Comparison of ENCODE assay signal across 20 cellular contexts in the genomic region with DNA sequence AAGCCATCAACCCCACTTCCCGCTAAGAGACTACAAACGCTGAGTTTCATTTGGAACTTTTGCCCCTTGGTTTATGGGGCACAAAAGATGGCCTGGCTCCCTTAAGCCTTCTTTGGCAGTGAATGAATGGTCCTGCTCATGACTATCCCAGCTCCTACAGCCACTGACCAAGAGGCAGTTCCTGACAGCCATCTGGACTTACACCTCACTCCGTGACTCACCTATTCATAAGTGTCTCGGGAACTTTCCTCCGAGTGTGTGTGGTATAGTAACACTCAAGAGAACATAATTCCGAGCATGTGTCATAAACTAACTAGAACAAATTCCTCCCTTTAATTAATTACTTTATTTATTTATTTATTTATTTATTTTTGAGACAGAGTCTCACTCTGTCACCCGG. TPM values are rescaled to one million over a fixed set of nuclear protein-coding genes. Genes with fewer than 3 reads are reported as not detected.
DNase-seq lines count a peak whose midpoint lies in the region; ATAC-seq and TF ChIP-seq lines count a peak whose summit lies in the region.
"Had no signal": no experiment of that assay in that cellular context is flagged by ENCODE, and none has a peak within 500 bp of the region (broad histone marks: within the 10 kb centered on the region; RNA-seq: fewer than 3 reads in every experiment).

No MANE protein-coding gene starts in this region.

- POLR2A ChIA-PET in activated CD4-positive, alpha-beta T cell treated with anti-CD3 and anti-CD28 coated beads, Interleukin-2, amount 10 ng/mL, durations not matched to agents 7 days and 5 days (lab: Charles Lee) = no interaction called here

- no peaks in the 10 kb centered on the region for H3K9me3 ChIP-seq in mammary epithelial cell (replicated peaks; ENCODE audit: insufficient read depth, low read length)
- H3K9me3 ChIP-seq: adrenal gland, ovary, spleen, upper lobe of left lung had no signal

- H4K20me1 ChIP-seq in mammary epithelial cell (ENCODE audit: insufficient read depth, low read length) = no peaks in the 10 kb centered on the region

- H3K4me1 Mint-ChIP-seq in activated CD4-positive, alpha-beta T cell treated with anti-CD3 and anti-CD28 coated beads, Interleukin-2, amount 10 ng/mL, durations not matched to agents 7 days and 5 days = no peaks in the 10 kb centered on the region

- H3K36me3 ChIP-seq in mammary epithelial cell (ENCODE audit: insufficient read depth, low read length) = no peaks in the 10 kb centered on the region
- H3K36me3 ChIP-seq: adrenal gland, ovary, spleen, upper lobe of left lung had no signal

- no peak overlapping the region for H3K27ac Mint-ChIP-seq in activated CD4-positive, alpha-beta T cell treated with anti-CD3 and anti-CD28 coated beads, Interleukin-2, amount 10 ng/mL, durations not matched to agents 7 days and 5 days
- H3K27ac Mint-ChIP-seq: activated CD4-positive, alpha-beta memory T cell treated with anti-CD3 and anti-CD28 coated beads for 36 hours; stimulated activated naive B cell treated with anti-CD40 and anti-IgM and Interleukin-4, amounts not matched to agents 10 μg/mL and 1 μg/mL and 100 μg/mL, for 72 hours had no signal

- no peak for TF ChIP-seq CTCF in AG10803 (conservative IDR thresholded peaks at IDR 0.05; ENCODE audit: low read length)
- no peak for TF ChIP-seq CTCF in mammary epithelial cell (conservative IDR thresholded peaks at IDR 0.05 in 1 of 2, IDR thresholded peaks at IDR 0.05 in 1 of 2; ENCODE audit: extremely low read depth in 1 of 2, insufficient read depth in 1 of 2, low read depth in 1 of 2, low read length in 2 of 2)

- no peaks in the 10 kb centered on the region for H3K27me3 Mint-ChIP-seq in activated CD4-positive, alpha-beta T cell treated with anti-CD3 and anti-CD28 coated beads, Interleukin-2, amount 10 ng/mL, durations not matched to agents 7 days and 5 days
- H3K27me3 Mint-ChIP-seq: activated CD4-positive, alpha-beta memory T cell treated with anti-CD3 and anti-CD28 coated beads for 36 hours; stimulated activated naive B cell treated with anti-CD40 and anti-IgM and Interleukin-4, amounts not matched to agents 10 μg/mL and 1 μg/mL and 100 μg/mL, for 72 hours had no signal

- no peaks in the 10 kb centered on the region for H3K9me3 Mint-ChIP-seq in activated CD4-positive, alpha-beta T cell treated with anti-CD3 and anti-CD28 coated beads, Interleukin-2, amount 10 ng/mL, durations not matched to agents 7 days and 5 days
- H3K9me3 Mint-ChIP-seq: activated CD4-positive, alpha-beta memory T cell treated with anti-CD3 and anti-CD28 coated beads for 36 hours; stimulated activated naive B cell treated with anti-CD40 and anti-IgM and Interleukin-4, amounts not matched to agents 10 μg/mL and 1 μg/mL and 100 μg/mL, for 72 hours had no signal

- no peak overlapping the region for H2AFZ ChIP-seq in mammary epithelial cell (ENCODE audit: low read depth, low read length)

- H3K4me1 ChIP-seq in mammary epithelial cell (ENCODE audit: insufficient read depth, low read length) = peaks cover 18% of the 10 kb centered on the region
- H3K4me1 ChIP-seq: adrenal gland, spleen, upper lobe of left lung had no signal

- CTCF ChIA-PET in mammary epithelial cell (lab: Charles Lee; ENCODE audit: low non-redundant PET) = no interaction called here
- CTCF ChIA-PET in activated CD4-positive, alpha-beta T cell treated with anti-CD3 and anti-CD28 coated beads, Interleukin-2, amount 10 ng/mL, durations not matched to agents 7 days and 5 days (lab: Charles Lee) = interaction anchor here (1.0 kb wide), 1 partner anchor 144 kb away, joined by 3 read pairs; no protein-coding TSS in a partner anchor

- no peak overlapping the region for H3K27ac ChIP-seq in mammary epithelial cell (ENCODE audit: insufficient read depth, low read depth, low read length)
- H3K27ac ChIP-seq: adrenal gland, ovary, spleen, upper lobe of left lung had no signal

- DNase-seq in AG10803 (ENCODE audit: low read depth) = peak; percentile 34
- peak; percentile 76 for DNase-seq in LHCN-M2 (ENCODE audit: low read depth)
- DNase-seq in mammary epithelial cell = peak; percentile 93
- DNase-seq in kidney tubule cell (ENCODE audit: low spot score) = peak; percentile 88
- no peak for DNase-seq in iPS-NIHi7 (ENCODE audit: extremely low spot score)
- no peak for DNase-seq in posterior vena cava (ENCODE audit: low spot score)
- DNase-seq in activated CD4-positive, alpha-beta T cell treated with anti-CD3 and anti-CD28 coated beads, Interleukin-2, amount 10 ng/mL, durations not matched to agents 7 days and 5 days = no peak
- DNase-seq: activated CD4-positive, alpha-beta memory T cell treated with anti-CD3 and anti-CD28 coated beads for 36 hours; adrenal gland; GDM1; KBM-7; NCI-H1105; NCI-H2171; ovary; SIG-M5; spleen; stimulated activated naive B cell treated with anti-CD40 and anti-IgM and Interleukin-4, amounts not matched to agents 10 μg/mL and 1 μg/mL and 100 μg/mL, for 72 hours; upper lobe of left lung had no signal

- H3K4me3 Mint-ChIP-seq in activated CD4-positive, alpha-beta T cell treated with anti-CD3 and anti-CD28 coated beads, Interleukin-2, amount 10 ng/mL, durations not matched to agents 7 days and 5 days = no peak overlapping the region
- H3K4me3 Mint-ChIP-seq: activated CD4-positive, alpha-beta memory T cell treated with anti-CD3 and anti-CD28 coated beads for 36 hours; stimulated activated naive B cell treated with anti-CD40 and anti-IgM and Interleukin-4, amounts not matched to agents 10 μg/mL and 1 μg/mL and 100 μg/mL, for 72 hours had no signal

- intact Hi-C loops in mammary epithelial cell (cut with micrococcal nuclease) (no loop called here), posterior vena cava (cut with DNase I) (no loop called here)

- WGBS in mammary epithelial cell (ENCODE audit: low coverage, missing lambda C conversion rate) = 71% methylated on average over 7 of the region's 7 CpGs

- H3K4me3 ChIP-seq in AG10803 (ENCODE audit: low read length) (no peak overlapping the region), mammary epithelial cell (replicated peaks in 1 of 3; ENCODE audit: insufficient read depth in 1 of 3, low read depth in 2 of 3, low read length in 3 of 3) (no peak overlapping the region)
- H3K4me3 ChIP-seq: adrenal gland, ovary, spleen, upper lobe of left lung had no signal

- dilution Hi-C loops in mammary epithelial cell (cut with HindIII; ENCODE audit: low sequenced_read_pairs) = no loop called here

- no peaks in the 10 kb centered on the region for H3K27me3 ChIP-seq in mammary epithelial cell (ENCODE audit: insufficient read depth, low read length)
- H3K27me3 ChIP-seq: adrenal gland, ovary, spleen, upper lobe of left lung had no signal

- H3K4me2 ChIP-seq in mammary epithelial cell (ENCODE audit: insufficient read depth, low read depth, low read length) = no peak overlapping the region

- no TSS peak for BruUV-seq in mammary epithelial cell (replicated peaks; lab: Mats Ljungman, UMichigan)

- in situ Hi-C loops in mammary epithelial cell (cut with MboI; ENCODE audit: low sequenced_read_pairs in 2 of 2) = no loop called here

- ATAC-seq in GM18858 (IDR thresholded peaks at IDR 0.05; ENCODE audit: unreplicated experiment) = no peak
- ATAC-seq: left lobe of liver; stimulated activated naive B cell treated with anti-CD40 and anti-IgM and Interleukin-4, amounts not matched to agents 10 μg/mL and 1 μg/mL and 100 μg/mL, for 72 hours had no signal

- H3K9ac ChIP-seq in mammary epithelial cell (ENCODE audit: insufficient read depth, low read length) = no peak overlapping the region

- H3K79me2 ChIP-seq in mammary epithelial cell (ENCODE audit: insufficient read depth, low read length) = no peaks in the 10 kb centered on the region

- no peaks in the 10 kb centered on the region for H3K36me3 Mint-ChIP-seq in activated CD4-positive, alpha-beta T cell treated with anti-CD3 and anti-CD28 coated beads, Interleukin-2, amount 10 ng/mL, durations not matched to agents 7 days and 5 days (ENCODE audit: low read depth)
- H3K36me3 Mint-ChIP-seq: activated CD4-positive, alpha-beta memory T cell treated with anti-CD3 and anti-CD28 coated beads for 36 hours; stimulated activated naive B cell treated with anti-CD40 and anti-IgM and Interleukin-4, amounts not matched to agents 10 μg/mL and 1 μg/mL and 100 μg/mL, for 72 hours had no signal

RNA-seq across cellular contexts. Expression of a gene that starts 51.9 kb away (rescaled TPM):
- 35.2 and 38.3 TPM in 2 replicates for total RNA-seq in LHCN-M2 (2014; rRNA removed)
- polyA plus RNA-seq in LHCN-M2 (2012) = 13.1 TPM
- 10 to 100 TPM; 71.3 to 83.5 TPM for total RNA-seq in mammary epithelial cell
- 23.8 TPM for polyA plus RNA-seq in mammary epithelial cell
- 14.9 TPM for polyA minus RNA-seq in mammary epithelial cell
- total RNA-seq in posterior vena cava = 100 to 1,000 TPM in 1 of 2 donors, 10 to 100 TPM in 1; 76.5 to 133 TPM
- total RNA-seq in activated CD4-positive, alpha-beta T cell treated with anti-CD3 and anti-CD28 coated beads, Interleukin-2, amount 10 ng/mL, durations not matched to agents 7 days and 5 days = 10 to 100 TPM; 37.8 to 41.0 TPM

Comparison
In these comparisons a context has a peak if more than half of its experiments do, and no peak if none do; other contexts are left out.
1. DNase-seq: peak in AG10803 (single experiment), LHCN-M2 (single experiment), mammary epithelial cell (single experiment) and kidney tubule cell (single experiment); none in iPS-NIHi7 (single experiment), posterior vena cava (single experiment) and activated CD4-positive, alpha-beta T cell treated with anti-CD3 and anti-CD28 coated beads, Interleukin-2, amount 10 ng/mL, durations not matched to agents 7 days and 5 days (single experiment).